In genomic region chr9:122214507-122214906, GRCh38 we compare ENCODE assay signal across 9 cellular contexts. TPM values are rescaled to one million over a fixed set of nuclear protein-coding genes. Genes with fewer than 3 reads are reported as not detected.
A peak's percentile ranks its signal among the peaks of the same experiment; 100 is the strongest.
DNase-seq lines count a peak whose midpoint lies in the region; ATAC-seq, FAIRE-seq and TF ChIP-seq lines count a peak whose summit lies in the region.
"Had no signal": no experiment of that assay in that cellular context is flagged by ENCODE, and none has a peak within 500 bp of the region (broad histone marks: within the 10 kb centered on the region; RNA-seq: fewer than 3 reads in every experiment).

No MANE protein-coding gene starts in this region.

- CTCF ChIA-PET in Caco-2 (lab: Charles Lee): interaction anchor here (0.9 to 1.4 kb wide), 8 partner anchors 22 to 115 kb away, joined by 3 to 8 read pairs (median 5); partner anchors contain the start of genes MRRF and RBM18
- CTCF ChIA-PET in PC-3 (lab: Charles Lee): no interaction called here
- CTCF ChIA-PET in H1 (lab: Charles Lee; ENCODE audit: partially characterized antibody): interaction anchor here (0.6 to 5.2 kb wide), 12 partner anchors 8 to 602 kb away, joined by 3 to 56 read pairs (median 3); no protein-coding TSS in a partner anchor

- no peak for TF ChIP-seq CTCF in Caco-2 (IDR thresholded peaks at IDR 0.05; ENCODE audit: insufficient read depth in 1 of 2, low read depth in 1 of 2, low read length in 1 of 2, severe bottlenecking in 1 of 2, unreplicated experiment in 1 of 2)
- no peak for TF ChIP-seq CTCF in PC-3 (conservative IDR thresholded peaks at IDR 0.05; ENCODE audit: low read depth, low read length)
- TF ChIP-seq CTCF in H1 (IDR thresholded peaks at IDR 0.05; ENCODE audit: control extremely low read depth in 1 of 3, insufficient read depth in 1 of 3, low read depth in 1 of 3, low read length in 3 of 3): no peak
- no peak for TF ChIP-seq CTCF in neural crest cell (conservative IDR thresholded peaks at IDR 0.05)
- TF ChIP-seq CTCF in thyroid gland (IDR thresholded peaks at IDR 0.05): no peak

- H3K9me3 Mint-ChIP-seq in Caco-2 (ENCODE audit: unreplicated experiment) (no peaks in the 10 kb centered on the region), neural crest cell (no peaks in the 10 kb centered on the region)

- peaks cover 23% of the 10 kb centered on the region for H3K79me2 ChIP-seq in PC-3 (ENCODE audit: low read length)
- H3K79me2 ChIP-seq in H1 (ENCODE audit: control insufficient read depth in 1 of 2, insufficient read depth in 2 of 2, low read length in 2 of 2): no peaks in the 10 kb centered on the region

- TF ChIP-seq EP300 in H1 (IDR thresholded peaks at IDR 0.05; ENCODE audit: borderline replicate concordance in 1 of 2, low read depth in 2 of 2, low read length in 2 of 2): no peak

- H4K20me1 ChIP-seq in PC-3 (ENCODE audit: low read length) (no peaks in the 10 kb centered on the region), H1 (replicated peaks in 1 of 2; ENCODE audit: control insufficient read depth in 1 of 2, insufficient read depth in 2 of 2, low read length in 2 of 2) (peaks cover 3 to 12% of the 10 kb centered on the region in 2 experiments)

- H3K56ac ChIP-seq in H1 (replicated peaks; ENCODE audit: insufficient read length, low read depth, low read length): no peak overlapping the region

- no peak overlapping the region for H3K9ac ChIP-seq in PC-3 (ENCODE audit: low read length)
- H3K9ac ChIP-seq in H1 (replicated peaks in 1 of 4; ENCODE audit: extremely low read depth in 1 of 4, low read depth in 3 of 4, low read length in 3 of 4): no peak overlapping the region

- no peak overlapping the region for H2BK20ac ChIP-seq in H1 (ENCODE audit: low read length)

- H2AFZ ChIP-seq in PC-3 (ENCODE audit: low read length) (peak overlapping the region; percentile 79), H1 (ENCODE audit: low read length) (no peak overlapping the region)

- no peak overlapping the region for H4K8ac ChIP-seq in H1 (ENCODE audit: extremely low read depth, insufficient read depth, low read length)

- no peak for ATAC-seq in PC-3
- ATAC-seq in HG02588 (IDR thresholded peaks at IDR 0.05; ENCODE audit: unreplicated experiment): no peak

- H3K23me2 ChIP-seq in H1 (ENCODE audit: low read depth, low read length): peaks cover 15% of the 10 kb centered on the region; the same call in 1 of the 2 replicates

- H4K5ac ChIP-seq in H1 (ENCODE audit: insufficient read length, low read depth, low read length): no peak overlapping the region

- H3K18ac ChIP-seq in H1 (ENCODE audit: extremely low read depth, low read length): no peak overlapping the region; the same call in 1 of the 2 replicates

- TF ChIP-seq RAD21 in H1 (IDR thresholded peaks at IDR 0.05 in 1 of 2, conservative IDR thresholded peaks at IDR 0.05 in 1 of 2; ENCODE audit: low read depth in 2 of 2, low read length in 2 of 2): no peak

- no peaks in the 10 kb centered on the region for H3F3A ChIP-seq in PC-3 (ENCODE audit: low read length, unreplicated experiment)

- no peak overlapping the region for H2BK15ac ChIP-seq in H1 (ENCODE audit: low read length)

- H3K27me3 Mint-ChIP-seq in Caco-2 (ENCODE audit: insufficient read depth, unreplicated experiment) (peaks cover 3% of the 10 kb centered on the region), neural crest cell (ENCODE audit: low read depth) (peaks cover 96% of the 10 kb centered on the region)

- H3K23ac ChIP-seq in H1 (ENCODE audit: insufficient read length): no peak overlapping the region

- POLR2A ChIA-PET in Caco-2 (lab: Charles Lee): interaction anchor here (0.6 to 1.5 kb wide), 2 partner anchors 15 to 50 kb away, joined by 4 to 24 read pairs; partner anchors contain the start of genes MRRF and RBM18
- POLR2A ChIA-PET in PC-3 (lab: Charles Lee; ENCODE audit: unreplicated experiment): no interaction called here
- POLR2A ChIA-PET in H1 (lab: Charles Lee; ENCODE audit: partially characterized antibody): interaction anchor here (1.0 to 1.4 kb wide), 3 partner anchors 11 to 18 kb away, joined by 4 to 6 read pairs (median 5); partner anchors contain the start of gene LHX6

- H3K36me3 Mint-ChIP-seq in Caco-2 (ENCODE audit: insufficient read depth, unreplicated experiment) (no peaks in the 10 kb centered on the region), neural crest cell (ENCODE audit: low read depth) (peaks cover 6% of the 10 kb centered on the region)

- no peak overlapping the region for H2BK120ac ChIP-seq in H1 (replicated peaks; ENCODE audit: low read depth, low read length)

- peak overlapping the region; percentile 50; the same call in 1 of the 2 replicates for H2BK12ac ChIP-seq in H1 (ENCODE audit: low read depth, low read length)

- BruUV-seq in Caco-2 (replicated peaks; lab: Mats Ljungman, UMichigan): no TSS peak
- TSS peak; percentile 32 for BruUV-seq in PC-3 (replicated peaks; lab: Mats Ljungman, UMichigan)

- no peaks in the 10 kb centered on the region for H3K9me2 ChIP-seq in PC-3 (replicated peaks; ENCODE audit: low read length)

- H3K4me1 Mint-ChIP-seq in Caco-2 (ENCODE audit: low read depth, unreplicated experiment): peaks cover 7% of the 10 kb centered on the region
- peaks cover 4% of the 10 kb centered on the region for H3K4me1 Mint-ChIP-seq in neural crest cell

- no peak overlapping the region for H3K27ac ChIP-seq in PC-3 (ENCODE audit: low read length)
- no peak overlapping the region for H3K27ac ChIP-seq in H1 (ENCODE audit: low read depth, low read length)
- no peak overlapping the region for H3K27ac ChIP-seq in thyroid gland

- H2BK5ac ChIP-seq in H1 (ENCODE audit: low read depth, low read length): no peak overlapping the region; the same call in 1 of the 2 replicates

- peaks cover 10% of the 10 kb centered on the region; the same call in 1 of the 2 replicates for H3K4me1 ChIP-seq in Caco-2
- peaks cover 32% of the 10 kb centered on the region for H3K4me1 ChIP-seq in PC-3 (ENCODE audit: insufficient read depth, low read length)
- H3K4me1 ChIP-seq in H1 (replicated peaks in 1 of 4; ENCODE audit: control insufficient read depth in 3 of 4, insufficient read depth in 4 of 4, low read length in 3 of 4): peaks cover 0 to 20% (median 16%) of the 10 kb centered on the region in 4 experiments; a peak in 6 of 7 replicates
- H3K4me1 ChIP-seq in thyroid gland: peaks cover 18 to 29% of the 10 kb centered on the region in 2 donors

- H3K27me3 ChIP-seq in Caco-2 (replicated peaks; ENCODE audit: control insufficient read depth, insufficient read depth, low read length): no peaks in the 10 kb centered on the region
- no peaks in the 10 kb centered on the region for H3K27me3 ChIP-seq in PC-3 (ENCODE audit: low read length)
- H3K27me3 ChIP-seq in H1 (replicated peaks in 1 of 4; ENCODE audit: control insufficient read depth in 3 of 4, extremely low read depth in 1 of 4, insufficient read depth in 3 of 4, low read length in 3 of 4): peaks cover 59 to 80% (median 75%) of the 10 kb centered on the region in 4 experiments
- peaks cover 38% of the 10 kb centered on the region for H3K27me3 ChIP-seq in thyroid gland

- H3K4me2 ChIP-seq in PC-3 (ENCODE audit: low read length) (peak overlapping the region; percentile 91), H1 (ENCODE audit: insufficient read depth in 1 of 2, low read depth in 2 of 2, low read length in 2 of 2) (peak overlapping the region; percentile 79 to 98)

- no peak overlapping the region for H3K14ac ChIP-seq in H1 (ENCODE audit: insufficient read length)

- WGBS in H1 (ENCODE audit: extremely low coverage in 1 of 2, insufficient coverage in 1 of 2, insufficient read length in 1 of 2, insufficient replicate concordance in 2 of 2, low coverage in 1 of 2, low lambda C conversion rate in 2 of 2, missing lambda C conversion rate in 1 of 2), 2 experiments: 21% methylated on average over 9 of the region's 9 CpGs; no CpG with 5 or more reads in 1 of the 2 experiments
- WGBS in thyroid gland, 2 donors: 46 to 48% methylated on average over 9 of the region's 9 CpGs

- H3K4me3 ChIP-seq in Caco-2 (ENCODE audit: low read depth, low read length) (peak overlapping the region; percentile 72), PC-3 (ENCODE audit: low read length) (peak overlapping the region; percentile 67), H1 (ENCODE audit: extremely low read depth in 1 of 4, insufficient read depth in 2 of 4, low read depth in 3 of 4, low read length in 4 of 4) (peak overlapping the region; percentile 41 to 67 (median 52); a peak in 7 of 8 replicates), thyroid gland (replicated peaks in 1 of 3) (no peak overlapping the region)

- H3K27ac Mint-ChIP-seq in Caco-2 (ENCODE audit: unreplicated experiment) (no peak overlapping the region), neural crest cell (ENCODE audit: unreplicated experiment) (no peak overlapping the region)

- no peak for FAIRE-seq in H1 (lab: Jason Lieb, UNC)

- H2AK5ac ChIP-seq in H1 (ENCODE audit: low read depth, low read length): no peak overlapping the region

- intact Hi-C loops in Caco-2 (cut with micrococcal nuclease; ENCODE audit: unreplicated experiment) (loop anchor here (1.0 to 2.0 kb wide), 4 partner anchors 16 to 56 kb away; partner anchors contain the start of genes MORN5, MRRF, NDUFA8 and RBM18), PC-3 (cut with micrococcal nuclease) (no loop called here), thyroid gland (cut with DNase I) (no loop called here)

- H3K4me3 Mint-ChIP-seq in Caco-2 (ENCODE audit: unreplicated experiment): peak overlapping the region; percentile 78
- peak overlapping the region; percentile 54 for H3K4me3 Mint-ChIP-seq in neural crest cell

- H3K9me3 ChIP-seq in Caco-2 (no peaks in the 10 kb centered on the region), PC-3 (ENCODE audit: low read length) (no peaks in the 10 kb centered on the region), H1 (ENCODE audit: insufficient read depth in 2 of 2, low read depth in 1 of 2, low read length in 1 of 2) (peaks cover 0 to 3% of the 10 kb centered on the region in 2 experiments; a peak in 1 of 4 replicates), thyroid gland (no peaks in the 10 kb centered on the region)

- H3K36me3 ChIP-seq in Caco-2 (ENCODE audit: control insufficient read depth, insufficient read depth, low read length) (no peaks in the 10 kb centered on the region), PC-3 (ENCODE audit: low read depth, low read length) (no peaks in the 10 kb centered on the region), H1 (ENCODE audit: control insufficient read depth in 2 of 4, insufficient read depth in 4 of 4, low read length in 3 of 4) (no peaks in the 10 kb centered on the region; a peak in 1 of 8 replicates), thyroid gland (no peaks in the 10 kb centered on the region)

- TF ChIP-seq POLR2A in H1 (IDR thresholded peaks at IDR 0.05; ENCODE audit: control extremely low read depth in 1 of 2, low read depth in 2 of 2, low read length in 2 of 2) (no peak), thyroid gland (IDR thresholded peaks at IDR 0.05) (no peak)

- H3K79me1 ChIP-seq in H1 (ENCODE audit: low read depth, low read length): no peaks in the 10 kb centered on the region; the same call in 1 of the 2 replicates

- no peak overlapping the region for H4K91ac ChIP-seq in H1 (replicated peaks; ENCODE audit: insufficient read length, low read length)

- no peak overlapping the region for H3K4ac ChIP-seq in H1 (replicated peaks; ENCODE audit: insufficient read length, low read depth, low read length)

- no peak for DNase-seq in Caco-2
- DNase-seq in PC-3: no peak
- no peak for DNase-seq in H1 (ENCODE audit: low read depth in 1 of 2, low spot score in 2 of 2)
- no peak for DNase-seq in neural crest cell (ENCODE audit: low read depth, low spot score)
- no peak for DNase-seq in GM03348 (ENCODE audit: low spot score)
- no peak for DNase-seq in stimulated activated CD4-positive, alpha-beta T cell treated with anti-CD3 and anti-CD28 coated beads, Interleukin-4, amount 100 ng/mL, for 1 hour
- no peak for DNase-seq in thyroid gland
- DNase-seq: dermis blood vessel endothelial cell had no signal

RNA-seq across cellular contexts. Expression of gene LHX6, which starts 14.2 kb away (rescaled TPM):
- 6.1 and 7.6 TPM in 2 replicates for total RNA-seq in Caco-2 (2022)
- 11.1 and 16.5 TPM in 2 replicates for total RNA-seq in PC-3 (2014; rRNA removed)
- total RNA-seq in H1 (2021; fragmentation: NEBNext Ultra II Directional; extraction: Animal tissue kit (Norgen Biotek cat#: 25700)): 1.2 and 1.9 TPM in 2 replicates
- polyA plus RNA-seq in H1 (2011; rRNA removed): 0.92 and 1.0 TPM in 2 replicates
- 0.96 TPM for polyA plus RNA-seq in H1 (2011; cell fraction: cytosol; rRNA removed)
- 1.3 TPM for polyA plus RNA-seq in H1 (2011; cell fraction: nucleus; rRNA removed)
- 0.47 to 1.5 TPM (median 0.91 TPM) in 4 replicates for polyA plus RNA-seq in H1 (2012, experiment 1 of 2)
- 0.52 TPM for polyA plus RNA-seq in H1 (2012, experiment 2 of 2)
- 1.3 TPM for polyA plus RNA-seq in H1 (2013, experiment 1 of 2)
- 1.4 TPM for polyA plus RNA-seq in H1 (2013, experiment 2 of 2)
- polyA minus RNA-seq in H1 (2011; rRNA and poly(A)+ RNA removed): 0.63 and 0.88 TPM in 2 replicates
- 0.44 TPM for polyA minus RNA-seq in H1 (2011; cell fraction: cytosol; rRNA and poly(A)+ RNA removed)
- polyA minus RNA-seq in H1 (2011; cell fraction: nucleus; rRNA and poly(A)+ RNA removed): 1.4 TPM
- total RNA-seq in neural crest cell: 0.07 TPM in 1 of 2 replicates, not detected in the other
- total RNA-seq in thyroid gland: 1 to 10 TPM; 1.3 to 4.4 (median 1.7) TPM

RNA-seq across cellular contexts. Expression of gene RBM18, which starts 50.1 kb away (rescaled TPM):
- total RNA-seq in Caco-2 (2022) (20.6 and 23.1 TPM in 2 replicates), PC-3 (2014; rRNA removed) (5.1 and 8.3 TPM in 2 replicates), neural crest cell (17.9 and 20.7 TPM in 2 replicates), thyroid gland (10 to 100 TPM; 12.1 to 15.2 (median 13.7) TPM)
- 14.3 and 15.0 TPM in 2 replicates for total RNA-seq in H1 (2021; fragmentation: NEBNext Ultra II Directional; extraction: Animal tissue kit (Norgen Biotek cat#: 25700))
- polyA plus RNA-seq in H1 (2011; rRNA removed): 2.4 and 5.9 TPM in 2 replicates
- 8.2 TPM for polyA plus RNA-seq in H1 (2011; cell fraction: cytosol; rRNA removed)
- polyA plus RNA-seq in H1 (2011; cell fraction: nucleus; rRNA removed): 2.8 TPM
- polyA plus RNA-seq in H1 (2012, experiment 1 of 2): 9.9 to 17.1 TPM (median 12.0 TPM) in 4 replicates
- polyA plus RNA-seq in H1 (2012, experiment 2 of 2): 1.6 TPM
- 7.6 TPM for polyA plus RNA-seq in H1 (2013, experiment 1 of 2)
- polyA plus RNA-seq in H1 (2013, experiment 2 of 2): 8.4 TPM
- 10.6 and 12.3 TPM in 2 replicates for polyA minus RNA-seq in H1 (2011; rRNA and poly(A)+ RNA removed)
- polyA minus RNA-seq in H1 (2011; cell fraction: cytosol; rRNA and poly(A)+ RNA removed): 4.3 TPM
- 4.4 TPM for polyA minus RNA-seq in H1 (2011; cell fraction: nucleus; rRNA and poly(A)+ RNA removed)

RNA-seq across cellular contexts. Expression of gene MRRF, which starts 50.2 kb away (rescaled TPM):
- 61.7 and 64.6 TPM in 2 replicates for total RNA-seq in Caco-2 (2022)
- total RNA-seq in PC-3 (2014; rRNA removed): 27.0 and 30.2 TPM in 2 replicates
- total RNA-seq in H1 (2021; fragmentation: NEBNext Ultra II Directional; extraction: Animal tissue kit (Norgen Biotek cat#: 25700)): 42.2 and 47.8 TPM in 2 replicates
- polyA plus RNA-seq in H1 (2011; rRNA removed): 16.7 and 29.4 TPM in 2 replicates
- 34.9 TPM for polyA plus RNA-seq in H1 (2011; cell fraction: cytosol; rRNA removed)
- 35.9 TPM for polyA plus RNA-seq in H1 (2011; cell fraction: nucleus; rRNA removed)
- 33.0 to 43.0 TPM (median 39.6 TPM) in 4 replicates for polyA plus RNA-seq in H1 (2012, experiment 1 of 2)
- polyA plus RNA-seq in H1 (2012, experiment 2 of 2): 8.0 TPM
- polyA plus RNA-seq in H1 (2013, experiment 1 of 2): 41.6 TPM
- 37.7 TPM for polyA plus RNA-seq in H1 (2013, experiment 2 of 2)
- polyA minus RNA-seq in H1 (2011; rRNA and poly(A)+ RNA removed): 52.5 and 65.8 TPM in 2 replicates
- polyA minus RNA-seq in H1 (2011; cell fraction: cytosol; rRNA and poly(A)+ RNA removed): 20.6 TPM
- polyA minus RNA-seq in H1 (2011; cell fraction: nucleus; rRNA and poly(A)+ RNA removed): 51.0 TPM
- 40.1 and 42.4 TPM in 2 replicates for total RNA-seq in neural crest cell
- total RNA-seq in thyroid gland: 10 to 100 TPM; 40.9 to 56.0 (median 52.0) TPM

RNA-seq across cellular contexts. Expression of gene MORN5, which starts 54.8 kb away (rescaled TPM):
- total RNA-seq in Caco-2 (2022) (not detected in 2 replicates), PC-3 (2014; rRNA removed) (not detected in 2 replicates), neural crest cell (not detected in 2 replicates), thyroid gland (not detected)
- not detected in 2 replicates for total RNA-seq in H1 (2021; fragmentation: NEBNext Ultra II Directional; extraction: Animal tissue kit (Norgen Biotek cat#: 25700))
- not detected in 2 replicates for polyA plus RNA-seq in H1 (2011; rRNA removed)
- polyA plus RNA-seq in H1 (2011; cell fraction: cytosol; rRNA removed): not detected
- polyA plus RNA-seq in H1 (2011; cell fraction: nucleus; rRNA removed): not detected
- not detected in 4 replicates for polyA plus RNA-seq in H1 (2012, experiment 1 of 2)
- polyA plus RNA-seq in H1 (2012, experiment 2 of 2): not detected
- polyA plus RNA-seq in H1 (2013, experiment 1 of 2): not detected
- not detected for polyA plus RNA-seq in H1 (2013, experiment 2 of 2)
- polyA minus RNA-seq in H1 (2011; rRNA and poly(A)+ RNA removed): not detected in 2 replicates
- polyA minus RNA-seq in H1 (2011; cell fraction: cytosol; rRNA and poly(A)+ RNA removed): not detected
- polyA minus RNA-seq in H1 (2011; cell fraction: nucleus; rRNA and poly(A)+ RNA removed): not detected
- total RNA-seq: dermis blood vessel endothelial cell had no signal

RNA-seq across cellular contexts. Expression of gene NDUFA8, which starts 54.9 kb away (rescaled TPM):
- 58.0 and 63.5 TPM in 2 replicates for total RNA-seq in Caco-2 (2022)
- 67.5 and 71.4 TPM in 2 replicates for total RNA-seq in PC-3 (2014; rRNA removed)
- 59.8 and 61.0 TPM in 2 replicates for total RNA-seq in H1 (2021; fragmentation: NEBNext Ultra II Directional; extraction: Animal tissue kit (Norgen Biotek cat#: 25700))
- polyA plus RNA-seq in H1 (2011; rRNA removed): 56.6 and 73.8 TPM in 2 replicates
- 79.1 TPM for polyA plus RNA-seq in H1 (2011; cell fraction: cytosol; rRNA removed)
- 28.4 TPM for polyA plus RNA-seq in H1 (2011; cell fraction: nucleus; rRNA removed)
- polyA plus RNA-seq in H1 (2012, experiment 1 of 2): 77.6 to 100 TPM (median 85.9 TPM) in 4 replicates
- polyA plus RNA-seq in H1 (2012, experiment 2 of 2): 79.9 TPM
- polyA plus RNA-seq in H1 (2013, experiment 1 of 2): 79.1 TPM
- polyA plus RNA-seq in H1 (2013, experiment 2 of 2): 79.1 TPM
- polyA minus RNA-seq in H1 (2011; rRNA and poly(A)+ RNA removed): 31.9 and 35.9 TPM in 2 replicates
- 19.2 TPM for polyA minus RNA-seq in H1 (2011; cell fraction: cytosol; rRNA and poly(A)+ RNA removed)
- 11.1 TPM for polyA minus RNA-seq in H1 (2011; cell fraction: nucleus; rRNA and poly(A)+ RNA removed)
- 51.4 and 53.8 TPM in 2 replicates for total RNA-seq in neural crest cell
- total RNA-seq in thyroid gland: 10 to 100 TPM; 18.1 to 70.7 (median 53.2) TPM

Comparison
In these comparisons a context has a peak if more than half of its experiments do, and no peak if none do; other contexts are left out.
1. H3K4me3 ChIP-seq: peak in Caco-2 (single experiment), PC-3 (single experiment) and H1 (4 of 4); none in thyroid gland (0 of 3).